Comparison of ENCODE assay signal across 22 cellular contexts in the genomic region with DNA sequence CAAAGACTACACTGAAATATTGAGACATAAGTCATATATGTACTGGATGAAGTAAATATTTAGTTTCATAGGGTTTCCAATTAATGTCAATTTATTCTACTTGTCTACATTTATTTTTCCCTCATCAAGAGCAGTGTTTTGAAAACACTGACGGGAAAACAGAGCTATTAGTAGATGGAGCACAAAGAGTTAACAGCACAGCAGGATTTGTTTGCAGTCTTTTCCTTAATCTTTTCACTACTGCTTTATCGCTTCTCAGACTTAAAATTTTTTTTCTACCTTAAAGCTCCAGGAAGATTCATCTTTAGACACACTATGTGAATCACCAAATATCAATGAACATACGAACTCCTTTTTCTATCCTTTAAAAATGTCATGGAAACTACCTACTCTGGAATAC.
"Had no signal": no experiment of that assay in that cellular context is flagged by ENCODE, and none has a peak within 500 bp of the region (broad histone marks: within the 10 kb centered on the region; RNA-seq: fewer than 3 reads in every experiment).

No MANE protein-coding gene starts in this region.

- H3K4me3 ChIP-seq: K562, SJSA1, SK-N-MC had no signal

- H3K4me1 ChIP-seq: SJSA1 had no signal

- H3K9me3 Mint-ChIP-seq: IgD-negative memory B cell had no signal

- H3K4me2 ChIP-seq: KMS-11 had no signal

- H3K27ac ChIP-seq: KMS-11, SJSA1, SK-N-MC had no signal

- H3K4me3 Mint-ChIP-seq: IgD-negative memory B cell had no signal

- FAIRE-seq: K562, RCC 7860 had no signal

- H3K27me3 ChIP-seq: SJSA1 had no signal

- H3K27me3 Mint-ChIP-seq: IgD-negative memory B cell had no signal

- H3K9ac ChIP-seq: KMS-11 had no signal

- ATAC-seq: K562 had no signal

- DNase-seq: Kasumi-1, MM.1S, NCI-H1092 treated with DMSO at 0.1 percent for 48 hours, NCI-H1417, NCI-H1436 treated with DMSO at 0.1 percent for 48 hours, NCI-H1694, NCI-H187 treated with DMSO at 0.1 percent for 48 hours, NCI-H2029 treated with DMSO at 0.1 percent for 48 hours, NCI-H2171 treated with DMSO at 0.1 percent for 48 hours, NCI-H345, NCI-H446 treated with DMSO at 0.1 percent for 48 hours, NCI-H510A treated with DMSO at 0.1 percent for 48 hours, NCI-H526, Right ventricle myocardium superior, RPMI8226, SIG-M5 had no signal

- H3K27ac Mint-ChIP-seq: IgD-negative memory B cell had no signal

- H3K9me3 ChIP-seq: SJSA1 had no signal
